Comparison of ENCODE assay signal across 22 cellular contexts in genomic region chr19:903266-903797, GRCh38. TPM values are rescaled to one million over a fixed set of nuclear protein-coding genes. Genes with fewer than 3 reads are reported as not detected.
DNase-seq lines count a peak whose midpoint lies in the region; ATAC-seq and TF ChIP-seq lines count a peak whose summit lies in the region.
"Had no signal": no experiment of that assay in that cellular context is flagged by ENCODE, and none has a peak within 500 bp of the region (broad histone marks: within the 10 kb centered on the region; RNA-seq: fewer than 3 reads in every experiment).

No MANE protein-coding gene starts in this region.

- H4K20me1 ChIP-seq in neural progenitor cell (ENCODE audit: low read depth), result peaks cover 84% of the 10 kb centered on the region

- CTCF ChIA-PET in HEK293T (lab: Yijun Ruan, JAX), result no interaction called here

- H3K4me3 ChIP-seq in body of pancreas, result no peak overlapping the region
- H3K4me3 ChIP-seq in neural progenitor cell, result peak overlapping the region; percentile 29
- H3K4me3 ChIP-seq: thoracic aorta had no signal

- H3K9ac ChIP-seq in neural progenitor cell, result no peak overlapping the region

- peak overlapping the region; percentile 67 for H3K4me2 ChIP-seq in neural progenitor cell

- no peaks in the 10 kb centered on the region for H3K36me3 Mint-ChIP-seq in neural progenitor cell
- peaks cover 30% of the 10 kb centered on the region for H3K36me3 Mint-ChIP-seq in stimulated activated memory B cell treated with anti-CD40 and anti-IgM and Interleukin-4, amounts not matched to agents 10 μg/mL and 1 μg/mL and 100 μg/mL, for 72 hours

- H3K27ac Mint-ChIP-seq in neural progenitor cell, result no peak overlapping the region
- no peak overlapping the region for H3K27ac Mint-ChIP-seq in stimulated activated memory B cell treated with anti-CD40 and anti-IgM and Interleukin-4, amounts not matched to agents 10 μg/mL and 1 μg/mL and 100 μg/mL, for 72 hours
- H3K27ac Mint-ChIP-seq: activated T-helper 2 cell treated with anti-CD3 and anti-CD28 coated beads, Interferon-gamma antibody, Interleukin-2, Interleukin-4, amounts not matched to agents 10 μg/mL and 5 μg/mL and 100 μg/mL, durations not matched to agents 14 hours and 24 hours and 36 hours had no signal

- peaks cover 28% of the 10 kb centered on the region for H3F3A ChIP-seq in neural progenitor cell (ENCODE audit: low read depth)

- no peaks in the 10 kb centered on the region for H3K27me3 ChIP-seq in body of pancreas
- no peaks in the 10 kb centered on the region for H3K27me3 ChIP-seq in neural progenitor cell

- H3K4me3 Mint-ChIP-seq in neural progenitor cell, result no peak overlapping the region
- no peak overlapping the region for H3K4me3 Mint-ChIP-seq in stimulated activated memory B cell treated with anti-CD40 and anti-IgM and Interleukin-4, amounts not matched to agents 10 μg/mL and 1 μg/mL and 100 μg/mL, for 72 hours

- 62 to 78% methylated on average over 25 to 32 of the region's 32 CpGs for whole genome bisulfite sequencing in body of pancreas, 2 donors

- intact Hi-C loops in body of pancreas (cut with DNase I), result no loop called here

- POLR2A ChIA-PET in HEK293T (lab: Yijun Ruan, JAX), result no interaction called here

- no peak for DNase-seq in HEK293T (ENCODE audit: extremely low spot score)
- peak; percentile 58 for DNase-seq in NCI-H524 treated with DMSO at 0.1 percent for 48 hours (lab: John Stamatoyannopoulos, UW)
- DNase-seq in body of pancreas, result peak in 3 of 4 donors; percentile 62 to 73 (median 70)
- DNase-seq in neural progenitor cell (ENCODE audit: low spot score), result peak; percentile 81
- no peak for DNase-seq in SKM-1 (lab: John Stamatoyannopoulos, UW; ENCODE audit: unreplicated experiment)
- no peak for DNase-seq in DMS114 treated with DMSO at 0.1 percent for 48 hours (lab: John Stamatoyannopoulos, UW; ENCODE audit: unreplicated experiment)
- DNase-seq: AML-193, GF-D8, left ventricle myocardium superior, MV-4-11, NCI-H2081 treated with DMSO at 0.1 percent for 48 hours, SIG-M5, small intestine, T1000 had no signal

- peak in 2 of 3 donors; percentile 27 to 30 for TF ChIP-seq POLR2A in body of pancreas (IDR thresholded peaks at IDR 0.05)

- peaks cover 0 to 4% of the 10 kb centered on the region in 2 donors for H3K36me3 ChIP-seq in body of pancreas (replicated peaks in 1 of 2; ENCODE audit: insufficient read depth in 1 of 2, low read depth in 2 of 2)
- H3K36me3 ChIP-seq in neural progenitor cell, result no peaks in the 10 kb centered on the region
- H3K36me3 ChIP-seq: thoracic aorta had no signal

- peaks cover 12% of the 10 kb centered on the region for H3K4me1 ChIP-seq in body of pancreas
- H3K4me1 ChIP-seq in neural progenitor cell, result peaks cover 10% of the 10 kb centered on the region

- peak in 3 of 7 experiments; percentile 3 to 16 (median 6) for TF ChIP-seq CTCF in body of pancreas (IDR thresholded peaks at IDR 0.05)
- no peak for TF ChIP-seq CTCF in neural progenitor cell (IDR thresholded peaks at IDR 0.05)

- H3K4me1 Mint-ChIP-seq in neural progenitor cell, result peaks cover 19% of the 10 kb centered on the region
- peaks cover 57% of the 10 kb centered on the region for H3K4me1 Mint-ChIP-seq in stimulated activated memory B cell treated with anti-CD40 and anti-IgM and Interleukin-4, amounts not matched to agents 10 μg/mL and 1 μg/mL and 100 μg/mL, for 72 hours

- H3K27me3 Mint-ChIP-seq in neural progenitor cell (ENCODE audit: insufficient read depth, low read depth), result peaks cover 2% of the 10 kb centered on the region
- H3K27me3 Mint-ChIP-seq in stimulated activated memory B cell treated with anti-CD40 and anti-IgM and Interleukin-4, amounts not matched to agents 10 μg/mL and 1 μg/mL and 100 μg/mL, for 72 hours, result no peaks in the 10 kb centered on the region

- no peaks in the 10 kb centered on the region for H3K9me3 Mint-ChIP-seq in neural progenitor cell
- H3K9me3 Mint-ChIP-seq in stimulated activated memory B cell treated with anti-CD40 and anti-IgM and Interleukin-4, amounts not matched to agents 10 μg/mL and 1 μg/mL and 100 μg/mL, for 72 hours, result no peaks in the 10 kb centered on the region
- H3K9me3 Mint-ChIP-seq: activated T-helper 2 cell treated with anti-CD3 and anti-CD28 coated beads, Interferon-gamma antibody, Interleukin-2, Interleukin-4, amounts not matched to agents 10 μg/mL and 5 μg/mL and 100 μg/mL, durations not matched to agents 14 hours and 24 hours and 36 hours had no signal

- H3K9me3 ChIP-seq in body of pancreas (no peaks in the 10 kb centered on the region), neural progenitor cell (ENCODE audit: low read depth) (no peaks in the 10 kb centered on the region)
- H3K9me3 ChIP-seq: thoracic aorta had no signal

- ATAC-seq in body of pancreas, result peak; percentile 80
- ATAC-seq in HG02642 (IDR thresholded peaks at IDR 0.05; ENCODE audit: poor library complexity, unreplicated experiment), result no peak
- ATAC-seq in stimulated activated memory B cell treated with anti-CD40 and anti-IgM and Interleukin-4, amounts not matched to agents 10 μg/mL and 1 μg/mL and 100 μg/mL, for 72 hours, result no peak
- ATAC-seq: left ventricle myocardium superior had no signal

- H3K27ac ChIP-seq in body of pancreas (peak overlapping the region; percentile 50 to 78 (median 73)), neural progenitor cell (peak overlapping the region; percentile 53)
- H3K27ac ChIP-seq: thoracic aorta had no signal

- H3K79me2 ChIP-seq in neural progenitor cell (ENCODE audit: low read depth), result peaks cover 46% of the 10 kb centered on the region

- no peak overlapping the region for H2AFZ ChIP-seq in neural progenitor cell (replicated peaks)

TF ChIP-seq in HEK293T, 16 proteins besides CTCF, POLR2A, EP300 and RAD21:
- no peak for TF ChIP-seq FOXK2 (IDR thresholded peaks at IDR 0.05)
- TF ChIP-seq PKNOX1 (IDR thresholded peaks at IDR 0.05), result peak; percentile 85

RNA-seq across cellular contexts. Expression of gene R3HDM4, which starts 9.7 kb away (rescaled TPM):
- 10 to 100 TPM; 11.2 to 34.0 TPM for total RNA-seq in body of pancreas
- total RNA-seq in neural progenitor cell (ENCODE audit: low replicate concordance), result 22.7 and 58.2 TPM in 2 replicates

RNA-seq across cellular contexts. Expression of gene RNU6-9, which starts 10.0 kb away (rescaled TPM):
- total RNA-seq in body of pancreas (not detected), neural progenitor cell (ENCODE audit: low replicate concordance) (not detected in 2 replicates)
- total RNA-seq: activated T-helper 2 cell treated with anti-CD3 and anti-CD28 coated beads, Interferon-gamma antibody, Interleukin-2, Interleukin-4, amounts not matched to agents 10 μg/mL and 5 μg/mL and 100 μg/mL, durations not matched to agents 14 hours and 24 hours and 36 hours; cerebellum; frontal cortex; left ventricle myocardium superior; mucosa of gallbladder; osteoblast; thoracic aorta had no signal

RNA-seq across cellular contexts. Expression of gene MED16, which starts 10.3 kb away (rescaled TPM):
- total RNA-seq in body of pancreas (10 to 100 TPM; 35.0 to 49.8 TPM), neural progenitor cell (ENCODE audit: low replicate concordance) (14.4 and 46.9 TPM in 2 replicates)

RNA-seq across cellular contexts. Expression of gene KISS1R, which starts 13.8 kb away (rescaled TPM):
- total RNA-seq in body of pancreas (1 to 10 TPM in 1 of 2 donors, not detected in 1; 3.3 TPM), neural progenitor cell (ENCODE audit: low replicate concordance) (0.77 TPM in 1 of 2 replicates, not detected in the other)
- total RNA-seq: left ventricle myocardium superior, osteoblast, thoracic aorta had no signal

RNA-seq across cellular contexts. Expression of gene ARID3A, which starts 22.5 kb away (rescaled TPM):
- total RNA-seq in body of pancreas (1 to 10 TPM; 3.1 to 5.9 TPM), neural progenitor cell (ENCODE audit: low replicate concordance) (25.5 and 68.7 TPM in 2 replicates)

Comparison
In these comparisons a context has a peak if more than half of its experiments do, and no peak if none do; other contexts are left out.
1. DNase-seq: peak in NCI-H524 treated with DMSO at 0.1 percent for 48 hours (single experiment), body of pancreas (3 of 4) and neural progenitor cell (single experiment); none in HEK293T (single experiment), SKM-1 (single experiment) and DMS114 treated with DMSO at 0.1 percent for 48 hours (single experiment).